ENCODE assay signal across 13 cellular contexts in genomic region chr3:60579734-60580133, GRCh38.
DNase-seq lines count a peak whose midpoint lies in the region; ATAC-seq, FAIRE-seq and TF ChIP-seq lines count a peak whose summit lies in the region.
"Had no signal": no experiment of that assay in that cellular context is flagged by ENCODE, and none has a peak within 500 bp of the region (broad histone marks: within the 10 kb centered on the region; RNA-seq: fewer than 3 reads in every experiment).

No MANE protein-coding gene starts in this region.

- intact Hi-C loops in sigmoid colon (cut with DNase I): no loop called here

- H3K4me3 ChIP-seq in skeletal muscle cell (ENCODE audit: low read depth, low read length): no peak overlapping the region
- H3K4me3 ChIP-seq in sigmoid colon: no peak overlapping the region

- FAIRE-seq in RCC 7860 (lab: Jason Lieb, UNC): peak; percentile 64

- H3K4me1 Mint-ChIP-seq in stimulated activated naive CD8-positive, alpha-beta T cell treated with anti-CD3 and anti-CD28 coated beads, Interleukin-15, amount 100 ng/mL, for 72 hours: no peaks in the 10 kb centered on the region
- H3K4me1 Mint-ChIP-seq: activated naive CD8-positive, alpha-beta T cell treated with anti-CD3 and anti-CD28 coated beads for 36 hours had no signal

- TF ChIP-seq CTCF in sigmoid colon (IDR thresholded peaks at IDR 0.05): no peak

- peak; percentile 5 for DNase-seq in G401 (ENCODE audit: low spot score)
- peak; percentile 55 for DNase-seq in RCC 7860 (ENCODE audit: low spot score)
- peak; percentile 38 for DNase-seq in fibroblast of peridontal ligament (ENCODE audit: extremely low read depth)
- DNase-seq in skeletal muscle cell (ENCODE audit: low read depth): peak; percentile 88
- no peak for DNase-seq in stimulated activated naive CD8-positive, alpha-beta T cell treated with anti-CD3 and anti-CD28 coated beads, Interleukin-15, amount 100 ng/mL, for 72 hours
- no peak for DNase-seq in NCI-H82 (lab: John Stamatoyannopoulos, UW)
- no peak for DNase-seq in sigmoid colon
- DNase-seq: activated naive CD8-positive, alpha-beta T cell treated with anti-CD3 and anti-CD28 coated beads for 36 hours; effector memory CD4-positive, alpha-beta T cell; GF-D8; stimulated activated CD4-positive, alpha-beta T cell treated with anti-CD3 and anti-CD28 coated beads, Interleukin-4, amount 100 ng/mL, for 24 hours; substantia nigra had no signal

- TF ChIP-seq EP300 in sigmoid colon (IDR thresholded peaks at IDR 0.05): no peak

- no peak for TF ChIP-seq POLR2A in sigmoid colon (IDR thresholded peaks at IDR 0.05)

- H3K27ac ChIP-seq in sigmoid colon: no peak overlapping the region

- WGBS in sigmoid colon, 2 donors: 75 to 83% methylated on average over 5 of the region's 5 CpGs

- no peak overlapping the region for H3K27ac Mint-ChIP-seq in stimulated activated naive CD8-positive, alpha-beta T cell treated with anti-CD3 and anti-CD28 coated beads, Interleukin-15, amount 100 ng/mL, for 72 hours
- H3K27ac Mint-ChIP-seq: activated naive CD8-positive, alpha-beta T cell treated with anti-CD3 and anti-CD28 coated beads for 36 hours had no signal

- in situ Hi-C loops in G401 (cut with HindIII; ENCODE audit: low sequenced_read_pairs): no loop called here

- no peak for ATAC-seq in stimulated activated naive CD8-positive, alpha-beta T cell treated with anti-CD3 and anti-CD28 coated beads, Interleukin-15, amount 100 ng/mL, for 72 hours

- H3K9me3 ChIP-seq in sigmoid colon: no peaks in the 10 kb centered on the region

- peaks cover 0 to 5% (median 0%) of the 10 kb centered on the region in 4 donors for H3K4me1 ChIP-seq in sigmoid colon

- no peaks in the 10 kb centered on the region for H3K27me3 Mint-ChIP-seq in stimulated activated naive CD8-positive, alpha-beta T cell treated with anti-CD3 and anti-CD28 coated beads, Interleukin-15, amount 100 ng/mL, for 72 hours
- H3K27me3 Mint-ChIP-seq: activated naive CD8-positive, alpha-beta T cell treated with anti-CD3 and anti-CD28 coated beads for 36 hours had no signal

- H3K36me3 ChIP-seq in sigmoid colon: no peaks in the 10 kb centered on the region

- H3K27me3 ChIP-seq in sigmoid colon: no peaks in the 10 kb centered on the region

- no peaks in the 10 kb centered on the region for H3K9me3 Mint-ChIP-seq in stimulated activated naive CD8-positive, alpha-beta T cell treated with anti-CD3 and anti-CD28 coated beads, Interleukin-15, amount 100 ng/mL, for 72 hours
- H3K9me3 Mint-ChIP-seq: activated naive CD8-positive, alpha-beta T cell treated with anti-CD3 and anti-CD28 coated beads for 36 hours; nephron had no signal

- no peak overlapping the region for H3K4me3 Mint-ChIP-seq in stimulated activated naive CD8-positive, alpha-beta T cell treated with anti-CD3 and anti-CD28 coated beads, Interleukin-15, amount 100 ng/mL, for 72 hours
- H3K4me3 Mint-ChIP-seq: activated naive CD8-positive, alpha-beta T cell treated with anti-CD3 and anti-CD28 coated beads for 36 hours; nephron had no signal

Comparison
In these comparisons a context has a peak if more than half of its experiments do, and no peak if none do; other contexts are left out.
1. DNase-seq: peak in G401 (single experiment), RCC 7860 (single experiment), fibroblast of peridontal ligament (single experiment) and skeletal muscle cell (single experiment); none in stimulated activated naive CD8-positive, alpha-beta T cell treated with anti-CD3 and anti-CD28 coated beads, Interleukin-15, amount 100 ng/mL, for 72 hours (0 of 2), NCI-H82 (single experiment) and sigmoid colon (single experiment).